ENCODE assay signal across 1 cellular context in genomic region chr18:61998957-61999356, GRCh38.
A peak's percentile ranks its signal among the peaks of the same experiment; 100 is the strongest.
TF ChIP-seq lines count a peak whose summit lies in the region.

No MANE protein-coding gene starts in this region.

TF ChIP-seq in SK-N-SH, 30 proteins besides CTCF, POLR2A, EP300 and RAD21 (continued from another document):
- TF ChIP-seq ZBTB33 (IDR thresholded peaks at IDR 0.05; ENCODE audit: borderline replicate concordance, low read depth) (0 out of 2 replicates have a peak, but pooled peaks have one; percentile 20), NFIC (IDR thresholded peaks at IDR 0.05; ENCODE audit: borderline replicate concordance) (peak; percentile 78), RCOR1 (IDR thresholded peaks at IDR 0.05; ENCODE audit: low read length) (no peak), ELF1 (IDR thresholded peaks at IDR 0.05) (0 out of 2 replicates have a peak, but pooled peaks have one; percentile 38), USF2 (IDR thresholded peaks at IDR 0.05; ENCODE audit: borderline replicate concordance, low read depth, low read length) (no peak), FOSL2 (IDR thresholded peaks at IDR 0.05; ENCODE audit: borderline replicate concordance, low read depth) (peak; percentile 87), POLR2AphosphoS5 (IDR thresholded peaks at IDR 0.05; ENCODE audit: low read depth, low read length) (peak; percentile 60; the same call in 1 of the 2 replicates), USF1 (IDR thresholded peaks at IDR 0.05; ENCODE audit: borderline replicate concordance, low read depth) (no peak), MXI1 (IDR thresholded peaks at IDR 0.05; ENCODE audit: low read depth, low read length) (no peak), YY1 (IDR thresholded peaks at IDR 0.05; ENCODE audit: low read depth) (0 out of 2 replicates have a peak, but pooled peaks have one; percentile 36), FOXJ3 (CRISPR knock-in tag; IDR thresholded peaks at IDR 0.05) (no peak), PBX3 (IDR thresholded peaks at IDR 0.05) (peak; percentile 51), SIN3A (IDR thresholded peaks at IDR 0.05; ENCODE audit: borderline replicate concordance, low read depth, low read length) (no peak), TCF12 (IDR thresholded peaks at IDR 0.05) (peak; percentile 97), CHD2 (IDR thresholded peaks at IDR 0.05; ENCODE audit: low read length, partially characterized antibody) (no peak), MEF2A (IDR thresholded peaks at IDR 0.05; ENCODE audit: borderline replicate concordance, low read depth) (peak; percentile 66; the same call in 1 of the 2 replicates), NRF1 (IDR thresholded peaks at IDR 0.05; ENCODE audit: low read depth, low read length) (no peak), GABPA (IDR thresholded peaks at IDR 0.05; ENCODE audit: low read depth) (peak; percentile 43; the same call in 1 of the 2 replicates), MAX (IDR thresholded peaks at IDR 0.05; ENCODE audit: low read depth) (peak; percentile 42), JUND (IDR thresholded peaks at IDR 0.05) (peak; percentile 88)
